ENCODE assay signal across 1 cellular context in the genomic region with DNA sequence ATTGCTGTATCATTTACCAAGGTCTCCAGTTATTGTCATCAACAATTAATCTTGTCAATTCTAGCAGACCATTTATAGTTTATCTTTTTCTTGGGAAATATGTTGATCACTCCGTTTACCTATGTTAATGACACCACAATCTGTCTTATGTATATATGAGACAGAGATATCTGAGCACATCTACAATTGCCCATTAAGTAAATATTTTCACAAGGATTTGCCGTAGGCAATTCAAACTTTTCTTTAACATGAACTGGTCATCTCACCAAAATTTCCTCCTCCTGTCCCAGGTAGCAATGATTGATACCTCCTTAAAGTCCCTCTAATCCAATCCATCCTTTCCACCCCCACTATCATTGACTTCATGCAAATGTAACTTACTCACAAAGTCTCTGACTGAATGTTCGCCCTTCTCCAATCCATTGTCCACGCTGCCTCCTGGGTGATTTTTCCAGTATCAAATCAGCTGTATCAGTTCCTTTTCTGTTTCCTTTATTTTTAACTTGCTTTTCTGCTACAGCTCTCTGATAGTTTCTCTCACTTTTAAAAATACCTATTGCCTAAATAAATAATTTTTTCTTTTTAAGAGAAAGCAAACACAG.
TF ChIP-seq lines count a peak whose summit lies in the region.

No MANE protein-coding gene starts in this region.

TF ChIP-seq in HepG2, 621 proteins besides CTCF, POLR2A, EP300 and RAD21 (continued from another document):
- no peak for TF ChIP-seq HMGXB3 (CRISPR knock-in tag; IDR thresholded peaks at IDR 0.05; ENCODE audit: borderline replicate concordance)
- no peak for TF ChIP-seq ASH2L (IDR thresholded peaks at IDR 0.05; ENCODE audit: insufficient read length, low read depth, low read length)
- no peak for TF ChIP-seq EEA1 (CRISPR knock-in tag; IDR thresholded peaks at IDR 0.05; ENCODE audit: borderline replicate concordance)
- TF ChIP-seq SCMH1 (CRISPR knock-in tag; IDR thresholded peaks at IDR 0.05; ENCODE audit: borderline replicate concordance), result no peak
- TF ChIP-seq ZNF563 (CRISPR knock-in tag; IDR thresholded peaks at IDR 0.05), result no peak
- no peak for TF ChIP-seq YEATS4 (CRISPR knock-in tag; IDR thresholded peaks at IDR 0.05; ENCODE audit: borderline replicate concordance)
- no peak for TF ChIP-seq HOXA5 (CRISPR knock-in tag; IDR thresholded peaks at IDR 0.05)
- no peak for TF ChIP-seq PRDM15 (CRISPR knock-in tag; IDR thresholded peaks at IDR 0.05)
- TF ChIP-seq SOX6 (IDR thresholded peaks at IDR 0.05), result no peak
- no peak for TF ChIP-seq SOX6 (CRISPR knock-in tag; IDR thresholded peaks at IDR 0.05)
TF ChIP-seq in HepG2: peak in this region for 0.
